Comparison of ENCODE assay signal across 2 cellular contexts in the genomic region with DNA sequence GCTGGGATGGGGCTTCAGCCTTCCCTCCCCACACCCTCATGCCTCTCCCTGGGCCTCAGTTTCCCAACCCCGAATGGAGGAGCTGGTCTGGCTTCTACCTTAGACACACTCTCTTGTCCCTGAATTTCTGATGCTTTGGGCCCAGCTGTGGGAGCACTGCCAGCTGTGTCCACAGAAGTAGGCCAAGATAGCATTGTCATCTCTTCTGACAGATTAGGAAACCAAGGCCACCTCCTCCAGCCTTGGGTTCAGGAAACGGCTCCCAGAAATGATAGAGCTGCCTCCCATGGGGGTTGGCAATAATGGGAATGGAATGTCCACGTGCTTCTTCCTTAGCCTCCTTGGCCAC.
TF ChIP-seq lines count a peak whose summit lies in the region.

No MANE protein-coding gene starts in this region.

TF ChIP-seq in SK-N-SH, 30 proteins besides CTCF, POLR2A, EP300 and RAD21 (continued from another document):
- TF ChIP-seq, protein P1, sequence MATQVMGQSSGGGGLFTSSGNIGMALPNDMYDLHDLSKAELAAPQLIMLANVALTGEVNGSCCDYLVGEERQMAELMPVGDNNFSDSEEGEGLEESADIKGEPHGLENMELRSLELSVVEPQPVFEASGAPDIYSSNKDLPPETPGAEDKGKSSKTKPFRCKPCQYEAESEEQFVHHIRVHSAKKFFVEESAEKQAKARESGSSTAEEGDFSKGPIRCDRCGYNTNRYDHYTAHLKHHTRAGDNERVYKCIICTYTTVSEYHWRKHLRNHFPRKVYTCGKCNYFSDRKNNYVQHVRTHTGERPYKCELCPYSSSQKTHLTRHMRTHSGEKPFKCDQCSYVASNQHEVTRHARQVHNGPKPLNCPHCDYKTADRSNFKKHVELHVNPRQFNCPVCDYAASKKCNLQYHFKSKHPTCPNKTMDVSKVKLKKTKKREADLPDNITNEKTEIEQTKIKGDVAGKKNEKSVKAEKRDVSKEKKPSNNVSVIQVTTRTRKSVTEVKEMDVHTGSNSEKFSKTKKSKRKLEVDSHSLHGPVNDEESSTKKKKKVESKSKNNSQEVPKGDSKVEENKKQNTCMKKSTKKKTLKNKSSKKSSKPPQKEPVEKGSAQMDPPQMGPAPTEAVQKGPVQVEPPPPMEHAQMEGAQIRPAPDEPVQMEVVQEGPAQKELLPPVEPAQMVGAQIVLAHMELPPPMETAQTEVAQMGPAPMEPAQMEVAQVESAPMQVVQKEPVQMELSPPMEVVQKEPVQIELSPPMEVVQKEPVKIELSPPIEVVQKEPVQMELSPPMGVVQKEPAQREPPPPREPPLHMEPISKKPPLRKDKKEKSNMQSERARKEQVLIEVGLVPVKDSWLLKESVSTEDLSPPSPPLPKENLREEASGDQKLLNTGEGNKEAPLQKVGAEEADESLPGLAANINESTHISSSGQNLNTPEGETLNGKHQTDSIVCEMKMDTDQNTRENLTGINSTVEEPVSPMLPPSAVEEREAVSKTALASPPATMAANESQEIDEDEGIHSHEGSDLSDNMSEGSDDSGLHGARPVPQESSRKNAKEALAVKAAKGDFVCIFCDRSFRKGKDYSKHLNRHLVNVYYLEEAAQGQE (IDR thresholded peaks at IDR 0.05; ENCODE audit: low read depth, low read length): no peak

TF ChIP-seq in SK-N-SH treated with all-trans-retinoic acid at 6 μM for 48 hours, 23 proteins besides CTCF, POLR2A, EP300 and RAD21 (continued from another document):
- no peak for TF ChIP-seq PPARA (CRISPR knock-in tag; IDR thresholded peaks at IDR 0.05; ENCODE audit: borderline replicate concordance)
- no peak for TF ChIP-seq ZC3H10 (CRISPR knock-in tag; IDR thresholded peaks at IDR 0.05)
- no peak for TF ChIP-seq ESRRG (CRISPR knock-in tag; IDR thresholded peaks at IDR 0.05)
- TF ChIP-seq SNAI2 (CRISPR knock-in tag; IDR thresholded peaks at IDR 0.05): no peak
- no peak for TF ChIP-seq GLIS3 (CRISPR knock-in tag; IDR thresholded peaks at IDR 0.05)
- no peak for TF ChIP-seq TCF4 (CRISPR knock-in tag; IDR thresholded peaks at IDR 0.05; ENCODE audit: borderline replicate concordance)
